In the genomic region with DNA sequence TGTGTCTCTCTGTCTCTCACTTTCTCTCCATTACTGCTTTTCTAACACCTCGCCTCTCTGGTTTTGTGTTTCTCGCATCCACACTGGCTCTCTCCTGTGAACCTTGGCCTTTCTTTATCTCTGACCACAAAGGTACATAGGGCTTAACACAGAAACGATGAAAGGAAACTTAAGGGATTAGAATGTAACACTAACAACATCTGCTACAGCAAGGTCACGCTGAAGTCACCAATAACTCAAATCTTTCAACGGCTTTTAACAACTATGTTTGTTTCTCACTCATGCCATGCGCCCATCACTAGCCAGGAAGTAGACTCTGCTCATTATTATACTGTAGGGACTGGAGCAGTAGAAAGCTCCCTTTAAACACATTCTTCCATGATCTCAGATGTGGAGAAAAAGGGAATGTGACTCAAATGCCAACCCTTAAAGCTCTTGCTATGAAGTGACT, we compare ENCODE assay signal across 1 cellular context.
TF ChIP-seq lines count a peak whose summit lies in the region.

No MANE protein-coding gene starts in this region.

TF ChIP-seq in HepG2, 621 proteins besides CTCF, POLR2A, EP300 and RAD21 (continued from another document and continues in another):
- TF ChIP-seq REST (IDR thresholded peaks at IDR 0.05; ENCODE audit: borderline replicate concordance in 1 of 2, low read depth in 1 of 2, low read length in 2 of 2) (no peak), ZNF761 (CRISPR knock-in tag; conservative IDR thresholded peaks at IDR 0.05) (no peak), SALL2 (CRISPR knock-in tag; IDR thresholded peaks at IDR 0.05) (no peak), ZNF672 (CRISPR knock-in tag; IDR thresholded peaks at IDR 0.05) (no peak), BRCA1 (CRISPR knock-in tag; IDR thresholded peaks at IDR 0.05) (no peak), TCF7L2 (IDR thresholded peaks at IDR 0.05; ENCODE audit: low read depth, low read length) (peak; percentile 44), USF2 (IDR thresholded peaks at IDR 0.05; ENCODE audit: low read depth, low read length) (no peak), USF2 (CRISPR knock-in tag; IDR thresholded peaks at IDR 0.05; ENCODE audit: borderline replicate concordance) (0 out of 2 replicates have a peak, but pooled peaks have one; percentile 20), HNRNPL (IDR thresholded peaks at IDR 0.05; ENCODE audit: low read depth, low read length) (no peak), IKZF4 (CRISPR knock-in tag; IDR thresholded peaks at IDR 0.05; ENCODE audit: borderline replicate concordance, low read depth, not compliant biosample characterization) (no peak), ZNF3 (CRISPR knock-in tag; IDR thresholded peaks at IDR 0.05) (no peak), CCAR2 (optimal IDR thresholded peaks at IDR 0.05; ENCODE audit: low read depth, low read length) (no peak), ZNF598 (CRISPR knock-in tag; IDR thresholded peaks at IDR 0.05; ENCODE audit: borderline replicate concordance) (no peak), ZNF264 (CRISPR knock-in tag; IDR thresholded peaks at IDR 0.05) (0 out of 2 replicates have a peak, but pooled peaks have one; percentile 37), BHLHE40 (IDR thresholded peaks at IDR 0.05; ENCODE audit: low read length) (no peak), ZNF235 (CRISPR knock-in tag; IDR thresholded peaks at IDR 0.05; ENCODE audit: borderline replicate concordance) (no peak), ZNF383 (CRISPR knock-in tag; IDR thresholded peaks at IDR 0.05; ENCODE audit: borderline replicate concordance) (no peak), ZNF572 (CRISPR knock-in tag; IDR thresholded peaks at IDR 0.05) (no peak), ZNF282 (IDR thresholded peaks at IDR 0.05; ENCODE audit: partially characterized antibody) (no peak), ZNF337 (CRISPR knock-in tag; IDR thresholded peaks at IDR 0.05; ENCODE audit: borderline replicate concordance, low read depth) (no peak)
- TF ChIP-seq, protein P1, sequence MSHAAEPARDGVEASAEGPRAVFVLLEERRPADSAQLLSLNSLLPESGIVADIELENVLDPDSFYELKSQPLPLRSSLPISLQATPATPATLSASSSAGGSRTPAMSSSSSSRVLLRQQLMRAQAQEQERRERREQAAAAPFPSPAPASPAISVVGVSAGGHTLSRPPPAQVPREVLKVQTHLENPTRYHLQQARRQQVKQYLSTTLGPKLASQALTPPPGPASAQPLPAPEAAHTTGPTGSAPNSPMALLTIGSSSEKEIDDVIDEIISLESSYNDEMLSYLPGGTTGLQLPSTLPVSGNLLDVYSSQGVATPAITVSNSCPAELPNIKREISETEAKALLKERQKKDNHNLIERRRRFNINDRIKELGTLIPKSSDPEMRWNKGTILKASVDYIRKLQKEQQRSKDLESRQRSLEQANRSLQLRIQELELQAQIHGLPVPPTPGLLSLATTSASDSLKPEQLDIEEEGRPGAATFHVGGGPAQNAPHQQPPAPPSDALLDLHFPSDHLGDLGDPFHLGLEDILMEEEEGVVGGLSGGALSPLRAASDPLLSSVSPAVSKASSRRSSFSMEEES (CRISPR knock-in tag; IDR thresholded peaks at IDR 0.05) = no peak
- TF ChIP-seq, protein P2, sequence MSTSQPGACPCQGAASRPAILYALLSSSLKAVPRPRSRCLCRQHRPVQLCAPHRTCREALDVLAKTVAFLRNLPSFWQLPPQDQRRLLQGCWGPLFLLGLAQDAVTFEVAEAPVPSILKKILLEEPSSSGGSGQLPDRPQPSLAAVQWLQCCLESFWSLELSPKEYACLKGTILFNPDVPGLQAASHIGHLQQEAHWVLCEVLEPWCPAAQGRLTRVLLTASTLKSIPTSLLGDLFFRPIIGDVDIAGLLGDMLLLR (CRISPR knock-in tag; IDR thresholded peaks at IDR 0.05) = no peak
- TF ChIP-seq, protein P3, sequence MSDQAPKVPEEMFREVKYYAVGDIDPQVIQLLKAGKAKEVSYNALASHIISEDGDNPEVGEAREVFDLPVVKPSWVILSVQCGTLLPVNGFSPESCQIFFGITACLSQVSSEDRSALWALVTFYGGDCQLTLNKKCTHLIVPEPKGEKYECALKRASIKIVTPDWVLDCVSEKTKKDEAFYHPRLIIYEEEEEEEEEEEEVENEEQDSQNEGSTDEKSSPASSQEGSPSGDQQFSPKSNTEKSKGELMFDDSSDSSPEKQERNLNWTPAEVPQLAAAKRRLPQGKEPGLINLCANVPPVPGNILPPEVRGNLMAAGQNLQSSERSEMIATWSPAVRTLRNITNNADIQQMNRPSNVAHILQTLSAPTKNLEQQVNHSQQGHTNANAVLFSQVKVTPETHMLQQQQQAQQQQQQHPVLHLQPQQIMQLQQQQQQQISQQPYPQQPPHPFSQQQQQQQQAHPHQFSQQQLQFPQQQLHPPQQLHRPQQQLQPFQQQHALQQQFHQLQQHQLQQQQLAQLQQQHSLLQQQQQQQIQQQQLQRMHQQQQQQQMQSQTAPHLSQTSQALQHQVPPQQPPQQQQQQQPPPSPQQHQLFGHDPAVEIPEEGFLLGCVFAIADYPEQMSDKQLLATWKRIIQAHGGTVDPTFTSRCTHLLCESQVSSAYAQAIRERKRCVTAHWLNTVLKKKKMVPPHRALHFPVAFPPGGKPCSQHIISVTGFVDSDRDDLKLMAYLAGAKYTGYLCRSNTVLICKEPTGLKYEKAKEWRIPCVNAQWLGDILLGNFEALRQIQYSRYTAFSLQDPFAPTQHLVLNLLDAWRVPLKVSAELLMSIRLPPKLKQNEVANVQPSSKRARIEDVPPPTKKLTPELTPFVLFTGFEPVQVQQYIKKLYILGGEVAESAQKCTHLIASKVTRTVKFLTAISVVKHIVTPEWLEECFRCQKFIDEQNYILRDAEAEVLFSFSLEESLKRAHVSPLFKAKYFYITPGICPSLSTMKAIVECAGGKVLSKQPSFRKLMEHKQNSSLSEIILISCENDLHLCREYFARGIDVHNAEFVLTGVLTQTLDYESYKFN (CRISPR knock-in tag; conservative IDR thresholded peaks at IDR 0.05) = peak; percentile 81
- TF ChIP-seq, protein P4, sequence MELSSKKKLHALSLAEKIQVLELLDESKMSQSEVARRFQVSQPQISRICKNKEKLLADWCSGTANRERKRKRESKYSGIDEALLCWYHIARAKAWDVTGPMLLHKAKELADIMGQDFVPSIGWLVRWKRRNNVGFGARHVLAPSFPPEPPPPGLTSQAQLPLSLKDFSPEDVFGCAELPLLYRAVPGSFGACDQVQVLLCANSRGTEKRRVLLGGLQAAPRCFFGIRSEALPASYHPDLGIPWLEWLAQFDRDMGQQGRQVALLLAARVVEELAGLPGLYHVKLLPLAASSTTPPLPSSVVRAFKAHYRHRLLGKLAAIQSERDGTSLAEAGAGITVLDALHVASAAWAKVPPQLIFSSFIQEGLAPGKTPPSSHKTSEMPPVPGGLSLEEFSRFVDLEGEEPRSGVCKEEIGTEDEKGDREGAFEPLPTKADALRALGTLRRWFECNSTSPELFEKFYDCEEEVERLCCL (CRISPR knock-in tag; IDR thresholded peaks at IDR 0.05; ENCODE audit: borderline replicate concordance) = no peak
- TF ChIP-seq, protein P5, sequence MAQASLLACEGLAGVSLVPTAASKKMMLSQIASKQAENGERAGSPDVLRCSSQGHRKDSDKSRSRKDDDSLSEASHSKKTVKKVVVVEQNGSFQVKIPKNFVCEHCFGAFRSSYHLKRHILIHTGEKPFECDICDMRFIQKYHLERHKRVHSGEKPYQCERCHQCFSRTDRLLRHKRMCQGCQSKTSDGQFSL (CRISPR knock-in tag; IDR thresholded peaks at IDR 0.05) = no peak
- TF ChIP-seq, protein P6, sequence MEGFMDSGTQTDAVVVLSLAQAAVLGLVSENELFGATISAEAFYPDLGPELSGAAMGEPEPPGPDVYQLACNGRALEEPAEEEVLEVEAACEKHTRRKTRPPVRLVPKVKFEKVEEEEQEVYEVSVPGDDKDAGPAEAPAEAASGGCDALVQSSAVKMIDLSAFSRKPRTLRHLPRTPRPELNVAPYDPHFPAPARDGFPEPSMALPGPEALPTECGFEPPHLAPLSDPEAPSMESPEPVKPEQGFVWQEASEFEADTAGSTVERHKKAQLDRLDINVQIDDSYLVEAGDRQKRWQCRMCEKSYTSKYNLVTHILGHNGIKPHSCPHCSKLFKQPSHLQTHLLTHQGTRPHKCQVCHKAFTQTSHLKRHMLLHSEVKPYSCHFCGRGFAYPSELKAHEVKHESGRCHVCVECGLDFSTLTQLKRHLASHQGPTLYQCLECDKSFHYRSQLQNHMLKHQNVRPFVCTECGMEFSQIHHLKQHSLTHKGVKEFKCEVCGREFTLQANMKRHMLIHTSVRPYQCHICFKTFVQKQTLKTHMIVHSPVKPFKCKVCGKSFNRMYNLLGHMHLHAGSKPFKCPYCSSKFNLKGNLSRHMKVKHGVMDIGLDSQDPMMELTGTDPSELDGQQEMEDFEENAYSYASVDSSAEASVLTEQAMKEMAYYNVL (CRISPR knock-in tag; IDR thresholded peaks at IDR 0.05; ENCODE audit: borderline replicate concordance) = no peak; the same call in 1 of the 2 replicates
- TF ChIP-seq, protein P7, sequence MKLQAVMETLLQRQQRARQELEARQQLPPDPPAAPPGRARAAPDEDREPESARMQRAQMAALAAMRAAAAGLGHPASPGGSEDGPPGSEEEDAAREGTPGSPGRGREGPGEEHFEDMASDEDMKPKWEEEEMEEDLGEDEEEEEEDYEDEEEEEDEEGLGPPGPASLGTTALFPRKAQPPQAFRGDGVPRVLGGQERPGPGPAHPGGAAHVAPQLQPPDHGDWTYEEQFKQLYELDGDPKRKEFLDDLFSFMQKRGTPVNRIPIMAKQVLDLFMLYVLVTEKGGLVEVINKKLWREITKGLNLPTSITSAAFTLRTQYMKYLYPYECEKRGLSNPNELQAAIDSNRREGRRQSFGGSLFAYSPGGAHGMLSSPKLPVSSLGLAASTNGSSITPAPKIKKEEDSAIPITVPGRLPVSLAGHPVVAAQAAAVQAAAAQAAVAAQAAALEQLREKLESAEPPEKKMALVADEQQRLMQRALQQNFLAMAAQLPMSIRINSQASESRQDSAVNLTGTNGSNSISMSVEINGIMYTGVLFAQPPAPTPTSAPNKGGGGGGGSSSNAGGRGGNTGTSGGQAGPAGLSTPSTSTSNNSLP (IDR thresholded peaks at IDR 0.05; ENCODE audit: low read depth, low read length) = no peak
- TF ChIP-seq, protein P8, sequence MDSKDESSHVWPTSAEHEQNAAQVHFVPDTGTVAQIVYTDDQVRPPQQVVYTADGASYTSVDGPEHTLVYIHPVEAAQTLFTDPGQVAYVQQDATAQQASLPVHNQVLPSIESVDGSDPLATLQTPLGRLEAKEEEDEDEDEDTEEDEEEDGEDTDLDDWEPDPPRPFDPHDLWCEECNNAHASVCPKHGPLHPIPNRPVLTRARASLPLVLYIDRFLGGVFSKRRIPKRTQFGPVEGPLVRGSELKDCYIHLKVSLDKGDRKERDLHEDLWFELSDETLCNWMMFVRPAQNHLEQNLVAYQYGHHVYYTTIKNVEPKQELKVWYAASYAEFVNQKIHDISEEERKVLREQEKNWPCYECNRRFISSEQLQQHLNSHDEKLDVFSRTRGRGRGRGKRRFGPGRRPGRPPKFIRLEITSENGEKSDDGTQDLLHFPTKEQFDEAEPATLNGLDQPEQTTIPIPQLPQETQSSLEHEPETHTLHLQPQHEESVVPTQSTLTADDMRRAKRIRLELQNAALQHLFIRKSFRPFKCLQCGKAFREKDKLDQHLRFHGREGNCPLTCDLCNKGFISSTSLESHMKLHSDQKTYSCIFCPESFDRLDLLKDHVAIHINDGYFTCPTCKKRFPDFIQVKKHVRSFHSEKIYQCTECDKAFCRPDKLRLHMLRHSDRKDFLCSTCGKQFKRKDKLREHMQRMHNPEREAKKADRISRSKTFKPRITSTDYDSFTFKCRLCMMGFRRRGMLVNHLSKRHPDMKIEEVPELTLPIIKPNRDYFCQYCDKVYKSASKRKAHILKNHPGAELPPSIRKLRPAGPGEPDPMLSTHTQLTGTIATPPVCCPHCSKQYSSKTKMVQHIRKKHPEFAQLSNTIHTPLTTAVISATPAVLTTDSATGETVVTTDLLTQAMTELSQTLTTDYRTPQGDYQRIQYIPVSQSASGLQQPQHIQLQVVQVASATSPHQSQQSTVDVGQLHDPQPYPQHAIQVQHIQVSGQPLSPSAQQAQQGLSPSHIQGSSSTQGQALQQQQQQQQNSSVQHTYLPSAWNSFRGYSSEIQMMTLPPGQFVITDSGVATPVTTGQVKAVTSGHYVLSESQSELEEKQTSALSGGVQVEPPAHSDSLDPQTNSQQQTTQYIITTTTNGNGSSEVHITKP (CRISPR knock-in tag; IDR thresholded peaks at IDR 0.05; ENCODE audit: low read depth) = no peak
- TF ChIP-seq, protein P9, sequence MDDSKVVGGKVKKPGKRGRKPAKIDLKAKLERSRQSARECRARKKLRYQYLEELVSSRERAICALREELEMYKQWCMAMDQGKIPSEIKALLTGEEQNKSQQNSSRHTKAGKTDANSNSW (CRISPR knock-in tag; IDR thresholded peaks at IDR 0.05; ENCODE audit: borderline replicate concordance) = no peak
